8 cellular contexts compared by ENCODE assay signal in the genomic region with DNA sequence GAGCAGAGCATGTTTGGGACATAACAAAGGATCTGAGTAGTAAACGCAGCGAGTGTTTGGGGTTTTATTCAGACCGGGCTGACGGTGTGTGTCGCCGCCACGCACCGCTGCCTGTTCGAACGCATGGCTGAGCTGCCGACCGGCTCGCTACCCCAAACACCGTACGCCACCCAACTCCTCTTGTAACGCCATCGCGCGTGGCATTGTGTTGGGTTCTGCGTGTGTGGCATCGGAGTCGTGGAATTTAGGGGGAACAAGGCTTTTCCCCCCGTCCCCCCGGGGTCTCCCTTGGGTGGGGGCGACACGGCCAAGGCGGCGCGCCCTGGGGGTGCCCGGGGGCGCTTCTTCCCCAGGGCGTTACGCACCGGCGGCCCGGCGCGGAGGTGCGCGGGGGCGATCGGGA.
DNase-seq lines count a peak whose midpoint lies in the region; ATAC-seq lines count a peak whose summit lies in the region.

No MANE protein-coding gene starts in this region.

- H3K9me3 ChIP-seq in muscle layer of colon (ENCODE audit: low read length), result no peaks in the 10 kb centered on the region

- peak overlapping the region; percentile 71 to 78 for H3K4me3 ChIP-seq in muscle layer of colon (ENCODE audit: low read depth in 1 of 2, low read length in 2 of 2)

- peak; percentile 74 for DNase-seq in DMS53 (lab: John Stamatoyannopoulos, UW)
- peak; percentile 13 for DNase-seq in NCI-H526 treated with DMSO at 0.1 percent for 48 hours (lab: John Stamatoyannopoulos, UW)
- peak; percentile 67 for DNase-seq in ecto neural progenitor cell (ENCODE audit: low spot score)
- DNase-seq in NCI-H510A treated with DMSO at 0.1 percent for 48 hours (lab: John Stamatoyannopoulos, UW), result no peak
- no peak for DNase-seq in iPS-NIHi11 (ENCODE audit: low spot score)

- ATAC-seq in GM21360 (IDR thresholded peaks at IDR 0.05; ENCODE audit: unreplicated experiment) (peak; percentile 44), HG03045 (IDR thresholded peaks at IDR 0.05; ENCODE audit: unreplicated experiment) (no peak)

- H3K9ac ChIP-seq in muscle layer of colon (ENCODE audit: low read length), result peak overlapping the region; percentile 70

- peak overlapping the region; percentile 94 for H3K27ac ChIP-seq in muscle layer of colon (ENCODE audit: low read depth, low read length)

- no peaks in the 10 kb centered on the region for H3K27me3 ChIP-seq in muscle layer of colon (ENCODE audit: control insufficient read depth in 1 of 2, insufficient read depth in 2 of 2, low read length in 2 of 2)

- H3K36me3 ChIP-seq in muscle layer of colon (ENCODE audit: insufficient read depth, low read length), result no peaks in the 10 kb centered on the region

- H3K4me1 ChIP-seq in muscle layer of colon (ENCODE audit: insufficient read depth, low read length), result peaks cover 10% of the 10 kb centered on the region

Comparison
In these comparisons a context has a peak if more than half of its experiments do, and no peak if none do; other contexts are left out.
1. DNase-seq: peak in DMS53 (single experiment), NCI-H526 treated with DMSO at 0.1 percent for 48 hours (single experiment) and ecto neural progenitor cell (single experiment); none in NCI-H510A treated with DMSO at 0.1 percent for 48 hours (single experiment) and iPS-NIHi11 (single experiment).